1 cellular context compared by ENCODE assay signal in genomic region chr12:110468212-110469048, GRCh38.
TF ChIP-seq lines count a peak whose summit lies in the region.

Gene FAM216A, plus strand, starts transcription at chr12:110468845. Its CDS starts 31 bp downstream, at chr12:110468876.
Gene GPN3, minus strand, starts transcription at chr12:110468257. Its CDS starts 54 bp downstream, at chr12:110468203.

TF ChIP-seq in HepG2, 621 proteins besides CTCF, POLR2A, EP300 and RAD21 (continued from another document and continues in another):
- TF ChIP-seq ZBTB20 (CRISPR knock-in tag; IDR thresholded peaks at IDR 0.05; ENCODE audit: borderline replicate concordance, low read depth), result peak; percentile 63
- TF ChIP-seq IKZF4 (CRISPR knock-in tag; IDR thresholded peaks at IDR 0.05; ENCODE audit: borderline replicate concordance, low read depth, not compliant biosample characterization), result peak; percentile 21
- 0 out of 2 replicates have a peak, but pooled peaks have one; percentile 12 for TF ChIP-seq MAF1 (CRISPR knock-in tag; IDR thresholded peaks at IDR 0.05; ENCODE audit: borderline replicate concordance)
- peak; percentile 61 for TF ChIP-seq NR2C2 (CRISPR knock-in tag; IDR thresholded peaks at IDR 0.05; ENCODE audit: borderline replicate concordance)
- peak; percentile 50 for TF ChIP-seq FOXP4 (CRISPR knock-in tag; IDR thresholded peaks at IDR 0.05)
- TF ChIP-seq PHF21A (CRISPR knock-in tag; IDR thresholded peaks at IDR 0.05), result peak; percentile 68
- peak; percentile 42; the same call in 1 of the 2 replicates for TF ChIP-seq ZFP37 (CRISPR knock-in tag; IDR thresholded peaks at IDR 0.05; ENCODE audit: borderline replicate concordance)
- peak; percentile 32; the same call in 1 of the 2 replicates for TF ChIP-seq ZHX2 (IDR thresholded peaks at IDR 0.05; ENCODE audit: low read depth)
- peak; percentile 26; the same call in 1 of the 2 replicates for TF ChIP-seq ZHX2 (CRISPR knock-in tag; IDR thresholded peaks at IDR 0.05; ENCODE audit: borderline replicate concordance)
- TF ChIP-seq KDM1A (CRISPR knock-in tag; IDR thresholded peaks at IDR 0.05), result 0 out of 2 replicates have a peak, but pooled peaks have one; percentile 6
- TF ChIP-seq SALL1 (CRISPR knock-in tag; IDR thresholded peaks at IDR 0.05), result peak; percentile 73; the same call in 1 of the 2 replicates
- no peak for TF ChIP-seq HIC2 (CRISPR knock-in tag; IDR thresholded peaks at IDR 0.05; ENCODE audit: low read depth)
- no peak for TF ChIP-seq GABPA (IDR thresholded peaks at IDR 0.05; ENCODE audit: low read depth, low read length)
- TF ChIP-seq GABPA (CRISPR knock-in tag; IDR thresholded peaks at IDR 0.05; ENCODE audit: low read depth), result peak; percentile 74
- peak; percentile 25; the same call in 1 of the 2 replicates for TF ChIP-seq ZNF605 (CRISPR knock-in tag; IDR thresholded peaks at IDR 0.05)
- TF ChIP-seq ZNF788 (CRISPR knock-in tag; IDR thresholded peaks at IDR 0.05; ENCODE audit: borderline replicate concordance), result peak; percentile 9; the same call in 1 of the 2 replicates
- TF ChIP-seq ZNF639 (CRISPR knock-in tag; conservative IDR thresholded peaks at IDR 0.05), result peak; percentile 72; the same call in 1 of the 2 replicates
- peak; percentile 46; the same call in 1 of the 2 replicates for TF ChIP-seq ATF7-NPFF (CRISPR knock-in tag; IDR thresholded peaks at IDR 0.05; ENCODE audit: low read depth)
- TF ChIP-seq ISL2 (CRISPR knock-in tag; IDR thresholded peaks at IDR 0.05), result peak; percentile 77; the same call in 1 of the 2 replicates
- TF ChIP-seq ZNF317 (CRISPR knock-in tag; IDR thresholded peaks at IDR 0.05), result no peak; the same call in none of the 2 replicates
- 0 out of 2 replicates have a peak, but pooled peaks have one; percentile 69 for TF ChIP-seq ZNF335 (CRISPR knock-in tag; IDR thresholded peaks at IDR 0.05)
- TF ChIP-seq TERF1 (CRISPR knock-in tag; IDR thresholded peaks at IDR 0.05), result no peak
- TF ChIP-seq HMGXB3 (CRISPR knock-in tag; IDR thresholded peaks at IDR 0.05; ENCODE audit: borderline replicate concordance), result peak; percentile 99
- no peak for TF ChIP-seq SKI (IDR thresholded peaks at IDR 0.05; ENCODE audit: partially characterized antibody)
- no peak for TF ChIP-seq ZNF292 (CRISPR knock-in tag; IDR thresholded peaks at IDR 0.05; ENCODE audit: borderline replicate concordance, low read depth)
- no peak for TF ChIP-seq ZNF30 (CRISPR knock-in tag; IDR thresholded peaks at IDR 0.05)
- peak; percentile 91 for TF ChIP-seq POLR2G (IDR thresholded peaks at IDR 0.05; ENCODE audit: low read depth, low read length)
- TF ChIP-seq ZNF44 (CRISPR knock-in tag; IDR thresholded peaks at IDR 0.05), result peak; percentile 67; the same call in 1 of the 2 replicates
- TF ChIP-seq MTA1 (CRISPR knock-in tag; IDR thresholded peaks at IDR 0.05; ENCODE audit: borderline replicate concordance), result 0 out of 2 replicates have a peak, but pooled peaks have one; percentile 77
- peak; percentile 68 for TF ChIP-seq GATAD2A (CRISPR knock-in tag; IDR thresholded peaks at IDR 0.05)
- TF ChIP-seq U2AF2 (IDR thresholded peaks at IDR 0.05; ENCODE audit: low read depth, low read length), result peak; percentile 44; the same call in 1 of the 2 replicates
- no peak for TF ChIP-seq NFKBIZ (CRISPR knock-in tag; IDR thresholded peaks at IDR 0.05)
- peak; percentile 34; the same call in 1 of the 2 replicates for TF ChIP-seq ESRRA (CRISPR knock-in tag; IDR thresholded peaks at IDR 0.05; ENCODE audit: low read depth)
- no peak for TF ChIP-seq ZNF263 (CRISPR knock-in tag; IDR thresholded peaks at IDR 0.05)
- TF ChIP-seq SETDB1 (CRISPR knock-in tag; IDR thresholded peaks at IDR 0.05; ENCODE audit: borderline replicate concordance), result 0 out of 2 replicates have a peak, but pooled peaks have one; percentile 24
- TF ChIP-seq ZNF552 (CRISPR knock-in tag; IDR thresholded peaks at IDR 0.05; ENCODE audit: borderline replicate concordance), result no peak
- TF ChIP-seq HCFC1 (IDR thresholded peaks at IDR 0.05; ENCODE audit: low read depth, low read length), result no peak
- TF ChIP-seq ZNF777 (CRISPR knock-in tag; IDR thresholded peaks at IDR 0.05), result peak; percentile 91
- TF ChIP-seq ZNF33A (CRISPR knock-in tag; IDR thresholded peaks at IDR 0.05; ENCODE audit: borderline replicate concordance), result peak; percentile 66; the same call in 1 of the 2 replicates
- no peak for TF ChIP-seq RBM39 (IDR thresholded peaks at IDR 0.05; ENCODE audit: low read depth, low read length, poor library complexity, severe bottlenecking)
- TF ChIP-seq ZNF382 (CRISPR knock-in tag; IDR thresholded peaks at IDR 0.05; ENCODE audit: borderline replicate concordance), result no peak
- TF ChIP-seq ZNF274 (CRISPR knock-in tag; IDR thresholded peaks at IDR 0.05), result 0 out of 2 replicates have a peak, but pooled peaks have one; percentile 41
- peak; percentile 35; the same call in 1 of the 2 replicates for TF ChIP-seq ZNF556 (CRISPR knock-in tag; IDR thresholded peaks at IDR 0.05; ENCODE audit: borderline replicate concordance)
- peak; percentile 19; the same call in 1 of the 2 replicates for TF ChIP-seq ARHGAP35 (CRISPR knock-in tag; IDR thresholded peaks at IDR 0.05; ENCODE audit: borderline replicate concordance)
- TF ChIP-seq ZNF616 (CRISPR knock-in tag; IDR thresholded peaks at IDR 0.05; ENCODE audit: low read depth), result no peak
- no peak for TF ChIP-seq RBM22 (optimal IDR thresholded peaks at IDR 0.05; ENCODE audit: low read length)
- peak; percentile 57; the same call in 1 of the 2 replicates for TF ChIP-seq ZNF350 (CRISPR knock-in tag; IDR thresholded peaks at IDR 0.05; ENCODE audit: borderline replicate concordance, low read depth)
- TF ChIP-seq ZNF547 (CRISPR knock-in tag; IDR thresholded peaks at IDR 0.05), result peak; percentile 31
- peak; percentile 27; the same call in 1 of the 2 replicates for TF ChIP-seq HIVEP1 (CRISPR knock-in tag; IDR thresholded peaks at IDR 0.05)
- 0 out of 2 replicates have a peak, but pooled peaks have one; percentile 11 for TF ChIP-seq ZNF672 (CRISPR knock-in tag; IDR thresholded peaks at IDR 0.05)
